ENCODE assay signal across 11 cellular contexts in the genomic region with DNA sequence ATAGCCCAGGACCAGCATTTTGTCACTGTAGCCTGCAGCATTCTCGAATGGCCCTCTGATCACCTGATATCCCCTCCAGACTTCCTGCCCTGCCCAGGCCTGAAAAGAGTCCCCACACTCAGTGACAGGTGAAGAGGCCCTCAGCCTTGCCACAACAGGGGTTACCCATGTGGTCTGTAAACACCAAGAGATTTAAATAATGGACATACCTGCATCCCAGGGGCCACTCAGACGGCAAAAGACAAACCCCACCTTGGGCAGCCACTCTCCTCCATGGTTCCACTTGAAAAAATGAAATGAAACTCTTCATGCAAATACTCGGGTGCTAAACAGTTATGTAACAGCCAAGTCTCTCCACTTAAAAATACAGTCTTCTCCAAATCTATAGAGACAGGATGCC. TPM values are rescaled to one million over a fixed set of nuclear protein-coding genes. Genes with fewer than 3 reads are reported as not detected.
DNase-seq lines count a peak whose midpoint lies in the region; ATAC-seq and TF ChIP-seq lines count a peak whose summit lies in the region.
"Had no signal": no experiment of that assay in that cellular context is flagged by ENCODE, and none has a peak within 500 bp of the region (broad histone marks: within the 10 kb centered on the region; RNA-seq: fewer than 3 reads in every experiment).

No MANE protein-coding gene starts in this region.

- H3K4me3 Mint-ChIP-seq in stimulated activated memory B cell treated with anti-CD40 and anti-IgM and Interleukin-4, amounts not matched to agents 10 μg/mL and 1 μg/mL and 100 μg/mL, for 72 hours, result peak overlapping the region; percentile 67

- H3K4me1 Mint-ChIP-seq in stimulated activated memory B cell treated with anti-CD40 and anti-IgM and Interleukin-4, amounts not matched to agents 10 μg/mL and 1 μg/mL and 100 μg/mL, for 72 hours, result peaks cover 43% of the 10 kb centered on the region

- H3K4me1 ChIP-seq in Peyer's patch (peaks cover 0 to 9% (median 3%) of the 10 kb centered on the region in 4 donors), colonic mucosa (no peaks in the 10 kb centered on the region)
- H3K4me1 ChIP-seq: psoas muscle had no signal

- H3K36me3 ChIP-seq in Peyer's patch (no peaks in the 10 kb centered on the region), colonic mucosa (no peaks in the 10 kb centered on the region)
- H3K36me3 ChIP-seq: cardiac muscle cell had no signal

- DNase-seq in SIG-M5 treated with dmso at 0.1 percent for 504 hours (lab: John Stamatoyannopoulos, UW; ENCODE audit: unreplicated experiment), result peak; percentile 77
- DNase-seq in SIG-M5 (lab: John Stamatoyannopoulos, UW), result no peak
- DNase-seq in Peyer's patch, result peak in 2 of 3 donors; percentile 69 to 71
- DNase-seq in colonic mucosa, result no peak
- DNase-seq in central memory CD4-positive, alpha-beta T cell, result no peak
- DNase-seq: psoas muscle had no signal

- H3K9ac ChIP-seq in colonic mucosa (ENCODE audit: low read depth in 2 of 2, low read length in 2 of 2), result no peak overlapping the region

- TF ChIP-seq CTCF in Peyer's patch (IDR thresholded peaks at IDR 0.05) (no peak), colonic mucosa (IDR thresholded peaks at IDR 0.05) (no peak)

- no peak for TF ChIP-seq POLR2A in Peyer's patch (IDR thresholded peaks at IDR 0.05)

- H3K9me3 ChIP-seq in Peyer's patch, result no peaks in the 10 kb centered on the region
- H3K9me3 ChIP-seq in colonic mucosa, result no peaks in the 10 kb centered on the region
- H3K9me3 ChIP-seq: psoas muscle had no signal

- ATAC-seq in HG02943 (IDR thresholded peaks at IDR 0.05; ENCODE audit: low read depth, unreplicated experiment) (peak; percentile 60), GM19452 (IDR thresholded peaks at IDR 0.05; ENCODE audit: unreplicated experiment) (no peak)
- peak; percentile 84 for ATAC-seq in stimulated activated memory B cell treated with anti-CD40 and anti-IgM and Interleukin-4, amounts not matched to agents 10 μg/mL and 1 μg/mL and 100 μg/mL, for 72 hours
- ATAC-seq: Panc1, psoas muscle had no signal

- H3K27ac ChIP-seq in Peyer's patch (peak overlapping the region in 3 of 4 donors; percentile 23 to 78 (median 46)), colonic mucosa (no peak overlapping the region)
- H3K27ac ChIP-seq: cardiac muscle cell, psoas muscle had no signal

- intact Hi-C loops in colonic mucosa (cut with DNase I), result no loop called here

- H3K27ac Mint-ChIP-seq in stimulated activated memory B cell treated with anti-CD40 and anti-IgM and Interleukin-4, amounts not matched to agents 10 μg/mL and 1 μg/mL and 100 μg/mL, for 72 hours, result peak overlapping the region; percentile 84

- H3K4me3 ChIP-seq in Peyer's patch (peak overlapping the region in 2 of 4 donors; percentile 2), colonic mucosa (no peak overlapping the region)
- H3K4me3 ChIP-seq: cardiac muscle cell had no signal

- no peaks in the 10 kb centered on the region for H3K36me3 Mint-ChIP-seq in stimulated activated memory B cell treated with anti-CD40 and anti-IgM and Interleukin-4, amounts not matched to agents 10 μg/mL and 1 μg/mL and 100 μg/mL, for 72 hours

- no peaks in the 10 kb centered on the region for H3K27me3 Mint-ChIP-seq in stimulated activated memory B cell treated with anti-CD40 and anti-IgM and Interleukin-4, amounts not matched to agents 10 μg/mL and 1 μg/mL and 100 μg/mL, for 72 hours

- H3K27me3 ChIP-seq in Peyer's patch, result no peaks in the 10 kb centered on the region
- H3K27me3 ChIP-seq in colonic mucosa, result no peaks in the 10 kb centered on the region
- H3K27me3 ChIP-seq: cardiac muscle cell had no signal

- H3K9me3 Mint-ChIP-seq in stimulated activated memory B cell treated with anti-CD40 and anti-IgM and Interleukin-4, amounts not matched to agents 10 μg/mL and 1 μg/mL and 100 μg/mL, for 72 hours, result no peaks in the 10 kb centered on the region

RNA-seq across cellular contexts. Expression of a gene that starts 22.8 kb away (rescaled TPM):
- 100 to 1,000 TPM in 1 of 4 donors, 10 to 100 TPM in 2, 1 to 10 TPM in 1; 8.1 to 140 (median 33.9) TPM for total RNA-seq in Peyer's patch
- total RNA-seq in colonic mucosa, result 10 to 100 TPM; 17.5 to 48.8 TPM

RNA-seq across cellular contexts. Expression of a gene that starts 35.4 kb away (rescaled TPM):
- total RNA-seq in Peyer's patch, result 10 to 100 TPM in 1 of 4 donors, 1 to 10 TPM in 2, not detected in 1; 3.3 to 10.7 (median 5.6) TPM
- 1 to 10 TPM; 2.0 to 5.3 TPM for total RNA-seq in colonic mucosa
- total RNA-seq: cardiac muscle cell had no signal

Comparison
In these comparisons a context has a peak if more than half of its experiments do, and no peak if none do; other contexts are left out.
1. DNase-seq: peak in SIG-M5 treated with dmso at 0.1 percent for 504 hours (single experiment) and Peyer's patch (2 of 3); none in SIG-M5 (single experiment), colonic mucosa (single experiment) and central memory CD4-positive, alpha-beta T cell (single experiment).